ENCODE assay signal across 1 cellular context in the genomic region with DNA sequence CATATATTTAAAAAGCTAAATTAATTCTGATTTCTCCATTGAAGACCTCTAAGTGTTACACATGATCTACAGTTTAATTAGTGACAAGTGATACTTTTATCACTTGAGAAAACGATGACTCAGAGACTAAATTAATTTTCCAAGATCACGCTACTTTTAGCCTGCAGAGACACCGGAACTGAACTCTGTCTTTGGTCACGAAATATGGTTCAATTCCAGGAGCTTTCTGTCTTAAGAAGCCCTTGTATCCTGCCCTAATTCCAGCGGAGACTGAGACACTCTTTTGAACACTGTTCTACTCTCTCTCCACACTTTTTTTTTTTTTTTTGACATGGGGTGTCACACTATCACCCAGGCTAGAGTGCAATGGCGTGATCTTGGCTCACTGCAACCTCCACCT.
TF ChIP-seq lines count a peak whose summit lies in the region.

No MANE protein-coding gene starts in this region.

TF ChIP-seq in K562, 482 proteins besides CTCF, POLR2A, EP300 and RAD21:
- TF ChIP-seq ZNF217 (CRISPR knock-in tag; IDR thresholded peaks at IDR 0.05), result no peak
- TF ChIP-seq, protein P1, sequence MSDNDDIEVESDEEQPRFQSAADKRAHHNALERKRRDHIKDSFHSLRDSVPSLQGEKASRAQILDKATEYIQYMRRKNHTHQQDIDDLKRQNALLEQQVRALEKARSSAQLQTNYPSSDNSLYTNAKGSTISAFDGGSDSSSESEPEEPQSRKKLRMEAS (CRISPR knock-in tag; IDR thresholded peaks at IDR 0.05), result no peak
- TF ChIP-seq, protein P2, sequence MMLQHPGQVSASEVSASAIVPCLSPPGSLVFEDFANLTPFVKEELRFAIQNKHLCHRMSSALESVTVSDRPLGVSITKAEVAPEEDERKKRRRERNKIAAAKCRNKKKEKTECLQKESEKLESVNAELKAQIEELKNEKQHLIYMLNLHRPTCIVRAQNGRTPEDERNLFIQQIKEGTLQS (IDR thresholded peaks at IDR 0.05), result no peak
- TF ChIP-seq, protein P2 (CRISPR knock-in tag; conservative IDR thresholded peaks at IDR 0.05), result no peak
- TF ChIP-seq, protein P3, sequence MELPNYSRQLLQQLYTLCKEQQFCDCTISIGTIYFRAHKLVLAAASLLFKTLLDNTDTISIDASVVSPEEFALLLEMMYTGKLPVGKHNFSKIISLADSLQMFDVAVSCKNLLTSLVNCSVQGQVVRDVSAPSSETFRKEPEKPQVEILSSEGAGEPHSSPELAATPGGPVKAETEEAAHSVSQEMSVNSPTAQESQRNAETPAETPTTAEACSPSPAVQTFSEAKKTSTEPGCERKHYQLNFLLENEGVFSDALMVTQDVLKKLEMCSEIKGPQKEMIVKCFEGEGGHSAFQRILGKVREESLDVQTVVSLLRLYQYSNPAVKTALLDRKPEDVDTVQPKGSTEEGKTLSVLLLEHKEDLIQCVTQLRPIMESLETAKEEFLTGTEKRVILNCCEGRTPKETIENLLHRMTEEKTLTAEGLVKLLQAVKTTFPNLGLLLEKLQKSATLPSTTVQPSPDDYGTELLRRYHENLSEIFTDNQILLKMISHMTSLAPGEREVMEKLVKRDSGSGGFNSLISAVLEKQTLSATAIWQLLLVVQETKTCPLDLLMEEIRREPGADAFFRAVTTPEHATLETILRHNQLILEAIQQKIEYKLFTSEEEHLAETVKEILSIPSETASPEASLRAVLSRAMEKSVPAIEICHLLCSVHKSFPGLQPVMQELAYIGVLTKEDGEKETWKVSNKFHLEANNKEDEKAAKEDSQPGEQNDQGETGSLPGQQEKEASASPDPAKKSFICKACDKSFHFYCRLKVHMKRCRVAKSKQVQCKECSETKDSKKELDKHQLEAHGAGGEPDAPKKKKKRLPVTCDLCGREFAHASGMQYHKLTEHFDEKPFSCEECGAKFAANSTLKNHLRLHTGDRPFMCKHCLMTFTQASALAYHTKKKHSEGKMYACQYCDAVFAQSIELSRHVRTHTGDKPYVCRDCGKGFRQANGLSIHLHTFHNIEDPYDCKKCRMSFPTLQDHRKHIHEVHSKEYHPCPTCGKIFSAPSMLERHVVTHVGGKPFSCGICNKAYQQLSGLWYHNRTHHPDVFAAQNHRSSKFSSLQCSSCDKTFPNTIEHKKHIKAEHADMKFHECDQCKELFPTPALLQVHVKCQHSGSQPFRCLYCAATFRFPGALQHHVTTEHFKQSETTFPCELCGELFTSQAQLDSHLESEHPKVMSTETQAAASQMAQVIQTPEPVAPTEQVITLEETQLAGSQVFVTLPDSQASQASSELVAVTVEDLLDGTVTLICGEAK (IDR thresholded peaks at IDR 0.05), result no peak
- TF ChIP-seq, protein P3 (CRISPR knock-in tag; IDR thresholded peaks at IDR 0.05), result no peak
- TF ChIP-seq ZNF316 (IDR thresholded peaks at IDR 0.05), result 0 out of 2 replicates have a peak, but pooled peaks have one; percentile 7
TF ChIP-seq in K562: peak in this region for 1.
